In the genomic region with DNA sequence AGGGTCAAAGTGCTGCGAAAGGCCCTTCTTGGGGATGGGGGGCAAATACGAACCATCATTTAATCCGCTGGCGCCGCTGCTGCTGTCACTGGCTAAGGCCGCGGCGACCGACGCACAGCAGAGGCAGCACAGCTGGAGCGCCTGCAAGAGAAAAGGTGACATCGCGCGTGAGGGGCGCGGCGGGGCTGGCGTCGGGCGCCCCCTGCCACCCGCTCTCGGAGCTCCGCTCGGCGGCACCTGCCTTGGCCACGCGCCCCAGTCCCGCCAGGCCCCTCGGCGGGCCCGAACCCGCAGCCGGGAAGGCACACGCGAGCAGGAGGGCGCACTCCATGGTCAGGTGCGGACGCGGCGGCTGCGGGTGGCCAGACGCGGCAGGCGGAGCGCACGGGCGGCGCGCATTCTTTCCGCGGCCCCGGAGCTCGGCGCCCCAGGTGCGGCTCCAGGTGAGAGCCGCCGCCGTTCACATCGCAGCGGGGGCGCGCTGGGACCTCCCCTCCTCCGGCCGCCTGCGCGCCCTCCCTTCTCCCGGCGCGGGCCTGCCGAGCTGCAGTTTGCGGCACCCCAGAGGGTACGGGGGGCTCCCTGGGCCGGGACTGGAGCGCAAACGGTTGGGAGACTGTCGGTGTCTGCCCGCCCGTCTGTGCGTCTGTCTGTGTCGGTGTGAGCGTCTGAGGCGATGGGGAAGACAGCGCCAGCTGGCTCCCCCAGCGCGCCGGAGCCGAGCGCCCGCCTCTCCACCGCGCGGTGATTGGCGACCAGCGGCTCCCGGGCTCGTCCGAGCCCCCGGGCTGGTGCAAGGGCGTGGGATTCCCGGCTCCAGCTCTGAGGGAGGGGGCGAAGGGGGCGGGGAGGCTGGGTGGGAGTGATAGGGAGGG, we compare ENCODE assay signal across 12 cellular contexts. TPM values are rescaled to one million over a fixed set of nuclear protein-coding genes. Genes with fewer than 3 reads are reported as not detected.
DNase-seq lines count a peak whose midpoint lies in the region; ATAC-seq and TF ChIP-seq lines count a peak whose summit lies in the region.
"Had no signal": no experiment of that assay in that cellular context is flagged by ENCODE, and none has a peak within 500 bp of the region (broad histone marks: within the 10 kb centered on the region; RNA-seq: fewer than 3 reads in every experiment).

A gene with protein sequence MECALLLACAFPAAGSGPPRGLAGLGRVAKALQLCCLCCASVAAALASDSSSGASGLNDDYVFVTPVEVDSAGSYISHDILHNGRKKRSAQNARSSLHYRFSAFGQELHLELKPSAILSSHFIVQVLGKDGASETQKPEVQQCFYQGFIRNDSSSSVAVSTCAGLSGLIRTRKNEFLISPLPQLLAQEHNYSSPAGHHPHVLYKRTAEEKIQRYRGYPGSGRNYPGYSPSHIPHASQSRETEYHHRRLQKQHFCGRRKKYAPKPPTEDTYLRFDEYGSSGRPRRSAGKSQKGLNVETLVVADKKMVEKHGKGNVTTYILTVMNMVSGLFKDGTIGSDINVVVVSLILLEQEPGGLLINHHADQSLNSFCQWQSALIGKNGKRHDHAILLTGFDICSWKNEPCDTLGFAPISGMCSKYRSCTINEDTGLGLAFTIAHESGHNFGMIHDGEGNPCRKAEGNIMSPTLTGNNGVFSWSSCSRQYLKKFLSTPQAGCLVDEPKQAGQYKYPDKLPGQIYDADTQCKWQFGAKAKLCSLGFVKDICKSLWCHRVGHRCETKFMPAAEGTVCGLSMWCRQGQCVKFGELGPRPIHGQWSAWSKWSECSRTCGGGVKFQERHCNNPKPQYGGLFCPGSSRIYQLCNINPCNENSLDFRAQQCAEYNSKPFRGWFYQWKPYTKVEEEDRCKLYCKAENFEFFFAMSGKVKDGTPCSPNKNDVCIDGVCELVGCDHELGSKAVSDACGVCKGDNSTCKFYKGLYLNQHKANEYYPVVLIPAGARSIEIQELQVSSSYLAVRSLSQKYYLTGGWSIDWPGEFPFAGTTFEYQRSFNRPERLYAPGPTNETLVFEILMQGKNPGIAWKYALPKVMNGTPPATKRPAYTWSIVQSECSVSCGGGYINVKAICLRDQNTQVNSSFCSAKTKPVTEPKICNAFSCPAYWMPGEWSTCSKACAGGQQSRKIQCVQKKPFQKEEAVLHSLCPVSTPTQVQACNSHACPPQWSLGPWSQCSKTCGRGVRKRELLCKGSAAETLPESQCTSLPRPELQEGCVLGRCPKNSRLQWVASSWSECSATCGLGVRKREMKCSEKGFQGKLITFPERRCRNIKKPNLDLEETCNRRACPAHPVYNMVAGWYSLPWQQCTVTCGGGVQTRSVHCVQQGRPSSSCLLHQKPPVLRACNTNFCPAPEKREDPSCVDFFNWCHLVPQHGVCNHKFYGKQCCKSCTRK (N-terminal part only) (minus strand): TSS at position 670 of the 875 bp plus-strand sequence. CDS start 339 bp downstream, at position 331.

- H3K79me2 ChIP-seq in mammary epithelial cell (ENCODE audit: insufficient read depth, low read length): no peaks in the 10 kb centered on the region

- dilution Hi-C loops in mammary epithelial cell (cut with HindIII; ENCODE audit: low sequenced_read_pairs): no loop called here

- CTCF ChIA-PET in HEK293 (lab: Yijun Ruan, JAX): interaction anchor here (0.6 to 4.5 kb wide), 8 partner anchors 15 to 831 kb away, joined by 3 to 77 read pairs (median 3); no protein-coding TSS in a partner anchor
- CTCF ChIA-PET in mammary epithelial cell (lab: Charles Lee; ENCODE audit: low non-redundant PET): no interaction called here

- intact Hi-C loops in mammary epithelial cell (cut with micrococcal nuclease): loop anchor here (5.0 kb wide), 3 partner anchors 148 to 223 kb away; no protein-coding TSS in a partner anchor

- peaks cover 11% of the 10 kb centered on the region for H3K27me3 ChIP-seq in mammary epithelial cell (ENCODE audit: insufficient read depth, low read length)

- no TSS peak for BruUV-seq in mammary epithelial cell (replicated peaks; lab: Mats Ljungman, UMichigan)

- H3K4me3 ChIP-seq in HEK293 (ENCODE audit: low read depth, low read length) (peak within 1 kb of the TSS; percentile 30), mammary epithelial cell (replicated peaks in 1 of 3; ENCODE audit: insufficient read depth in 1 of 3, low read depth in 2 of 3, low read length in 3 of 3) (no peak within 1 kb of the TSS)

- H3K4me1 ChIP-seq in HEK293 (ENCODE audit: control insufficient read depth, insufficient read depth, low read length): peaks cover 9% of the 10 kb centered on the region; the same call in 1 of the 2 replicates
- no peaks in the 10 kb centered on the region for H3K4me1 ChIP-seq in mammary epithelial cell (ENCODE audit: insufficient read depth, low read length)

- DNase-seq in DMS153 (lab: John Stamatoyannopoulos, UW): peak; percentile 2
- DNase-seq in mammary epithelial cell: no peak
- no peak for DNase-seq in mesenteric fat pad (ENCODE audit: low spot score)
- no peak for DNase-seq in RPMI8226
- DNase-seq in SKM-1 treated with dmso at 0.1 percent for 144 hours (lab: John Stamatoyannopoulos, UW; ENCODE audit: unreplicated experiment): no peak
- DNase-seq: activated CD8-positive, alpha-beta memory T cell treated with anti-CD3 and anti-CD28 coated beads, Interleukin-2, amount 10 ng/mL, durations not matched to agents 7 days and 5 days; NCI-H2029; stimulated activated naive B cell treated with anti-CD40 and anti-IgM and Interleukin-4, amounts not matched to agents 10 μg/mL and 1 μg/mL and 100 μg/mL, for 72 hours had no signal

- WGBS in mammary epithelial cell (ENCODE audit: low coverage, missing lambda C conversion rate): 0% methylated on average over 9 of the region's 102 CpGs

- TF ChIP-seq CTCF in HEK293 (tag by site-specific recombination; IDR thresholded peaks at IDR 0.05): peak; percentile 24
- no peak for TF ChIP-seq CTCF in mammary epithelial cell (conservative IDR thresholded peaks at IDR 0.05 in 1 of 2, IDR thresholded peaks at IDR 0.05 in 1 of 2; ENCODE audit: extremely low read depth in 1 of 2, insufficient read depth in 1 of 2, low read depth in 1 of 2, low read length in 2 of 2)

- no peak within 1 kb of the TSS for H3K9ac ChIP-seq in mammary epithelial cell (ENCODE audit: insufficient read depth, low read length)

- H2AFZ ChIP-seq in mammary epithelial cell (ENCODE audit: low read depth, low read length): no peak within 1 kb of the TSS

- peak within 1 kb of the TSS; percentile 2 for H3K4me2 ChIP-seq in mammary epithelial cell (ENCODE audit: insufficient read depth, low read depth, low read length)

- in situ Hi-C loops in mammary epithelial cell (cut with MboI; ENCODE audit: low sequenced_read_pairs in 2 of 2): no loop called here

- POLR2A ChIA-PET in HEK293 (lab: Yijun Ruan, JAX): no interaction called here

- H3K27ac ChIP-seq in HEK293 (ENCODE audit: extremely low read depth, low read depth, low read length): peak within 1 kb of the TSS; percentile 77; the same call in 1 of the 2 replicates
- H3K27ac ChIP-seq in mammary epithelial cell (ENCODE audit: insufficient read depth, low read depth, low read length): no peak within 1 kb of the TSS

- no peaks in the 10 kb centered on the region for H3K9me3 ChIP-seq in HEK293 (ENCODE audit: control insufficient read depth, insufficient read depth, low read depth, low read length)
- no peaks in the 10 kb centered on the region for H3K9me3 ChIP-seq in mammary epithelial cell (replicated peaks; ENCODE audit: insufficient read depth, low read length)

- H4K20me1 ChIP-seq in mammary epithelial cell (ENCODE audit: insufficient read depth, low read length): peaks cover 2% of the 10 kb centered on the region

- ATAC-seq in GM19397 (IDR thresholded peaks at IDR 0.05; ENCODE audit: unreplicated experiment) (no peak), GM18498 (IDR thresholded peaks at IDR 0.05; ENCODE audit: unreplicated experiment) (no peak)
- ATAC-seq: activated CD8-positive, alpha-beta memory T cell treated with anti-CD3 and anti-CD28 coated beads, Interleukin-2, amount 10 ng/mL, durations not matched to agents 7 days and 5 days; stimulated activated naive B cell treated with anti-CD40 and anti-IgM and Interleukin-4, amounts not matched to agents 10 μg/mL and 1 μg/mL and 100 μg/mL, for 72 hours had no signal

- no peaks in the 10 kb centered on the region for H3K36me3 ChIP-seq in HEK293 (ENCODE audit: control insufficient read depth in 2 of 2, insufficient read depth in 1 of 2, low read length in 2 of 2)
- H3K36me3 ChIP-seq in mammary epithelial cell (ENCODE audit: insufficient read depth, low read length): no peaks in the 10 kb centered on the region

TF ChIP-seq in HEK293, 187 proteins besides CTCF, POLR2A, EP300 and RAD21 (continues in another document):
- TF ChIP-seq ZNF701 (tag by site-specific recombination; IDR thresholded peaks at IDR 0.05): no peak
- peak; percentile 20; the same call in 1 of the 2 replicates for TF ChIP-seq KLF1 (tag by site-specific recombination; IDR thresholded peaks at IDR 0.05)
- TF ChIP-seq ZNF221 (tag by site-specific recombination; IDR thresholded peaks at IDR 0.05; ENCODE audit: borderline replicate concordance): no peak
- TF ChIP-seq SCRT1 (tag by site-specific recombination; IDR thresholded peaks at IDR 0.05; ENCODE audit: borderline replicate concordance): no peak
- no peak for TF ChIP-seq ZNF514 (tag by site-specific recombination; IDR thresholded peaks at IDR 0.05)
- no peak for TF ChIP-seq ZNF621 (tag by site-specific recombination; IDR thresholded peaks at IDR 0.05)
- TF ChIP-seq, protein P1, sequence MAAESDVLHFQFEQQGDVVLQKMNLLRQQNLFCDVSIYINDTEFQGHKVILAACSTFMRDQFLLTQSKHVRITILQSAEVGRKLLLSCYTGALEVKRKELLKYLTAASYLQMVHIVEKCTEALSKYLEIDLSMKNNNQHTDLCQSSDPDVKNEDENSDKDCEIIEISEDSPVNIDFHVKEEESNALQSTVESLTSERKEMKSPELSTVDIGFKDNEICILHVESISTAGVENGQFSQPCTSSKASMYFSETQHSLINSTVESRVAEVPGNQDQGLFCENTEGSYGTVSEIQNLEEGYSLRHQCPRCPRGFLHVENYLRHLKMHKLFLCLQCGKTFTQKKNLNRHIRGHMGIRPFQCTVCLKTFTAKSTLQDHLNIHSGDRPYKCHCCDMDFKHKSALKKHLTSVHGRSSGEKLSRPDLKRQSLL (tag by site-specific recombination; IDR thresholded peaks at IDR 0.05): peak; percentile 83; the same call in 1 of the 2 replicates
- no peak for TF ChIP-seq ZNF341 (tag by site-specific recombination; IDR thresholded peaks at IDR 0.05; ENCODE audit: low read depth)
- no peak for TF ChIP-seq HOXA7 (CRISPR knock-in tag; IDR thresholded peaks at IDR 0.05; ENCODE audit: borderline replicate concordance)
- TF ChIP-seq ZIC2 (tag by site-specific recombination; IDR thresholded peaks at IDR 0.05): peak; percentile 62
- peak; percentile 14; the same call in 1 of the 2 replicates for TF ChIP-seq ZBTB20 (tag by site-specific recombination; IDR thresholded peaks at IDR 0.05)
- no peak for TF ChIP-seq ZNF560 (tag by site-specific recombination; IDR thresholded peaks at IDR 0.05; ENCODE audit: borderline replicate concordance)
- peak; percentile 51; the same call in 1 of the 2 replicates for TF ChIP-seq ZNF561 (tag by site-specific recombination; IDR thresholded peaks at IDR 0.05; ENCODE audit: borderline replicate concordance)

RNA-seq across cellular contexts. Expression of the gene that starts here (rescaled TPM):
- total RNA-seq in mammary epithelial cell: under 1 TPM in 1 of 2 donors, not detected in 1; under 0.01 TPM
- not detected for polyA plus RNA-seq in mammary epithelial cell
- not detected for polyA minus RNA-seq in mammary epithelial cell
- 10.4 TPM for total RNA-seq in mesenteric fat pad
- total RNA-seq: activated CD8-positive, alpha-beta memory T cell treated with anti-CD3 and anti-CD28 coated beads, Interleukin-2, amount 10 ng/mL, durations not matched to agents 7 days and 5 days; bronchial epithelial cell had no signal

Comparison
In these comparisons a context has a peak if more than half of its experiments do, and no peak if none do; other contexts are left out.
1. RNA of the gene that starts here (total RNA-seq): 10.4 TPM in mesenteric fat pad (single experiment); under 0.01 TPM in mammary epithelial cell; every median in the first group is over 10 times any median in the second.